ENCODE assay signal across 17 cellular contexts in genomic region chrX:15087747-15088146, GRCh38.
"Had no signal": no experiment of that assay in that cellular context is flagged by ENCODE, and none has a peak within 500 bp of the region (broad histone marks: within the 10 kb centered on the region; RNA-seq: fewer than 3 reads in every experiment).

No MANE protein-coding gene starts in this region.

- ATAC-seq: heart left ventricle; left lobe of liver; naive thymus-derived CD8-positive, alpha-beta T cell; psoas muscle; sciatic nerve had no signal

- H3K27ac ChIP-seq: heart left ventricle, neutrophil, psoas muscle had no signal

- H3K27ac Mint-ChIP-seq: naive thymus-derived CD8-positive, alpha-beta T cell had no signal

- FAIRE-seq: frontal cortex, islet of Langerhans had no signal

- H3K4me1 Mint-ChIP-seq: naive thymus-derived CD8-positive, alpha-beta T cell had no signal

- DNase-seq: effector memory CD4-positive, alpha-beta T cell; heart left ventricle; hypothalamus; kidney glomerular epithelial cell; mammary epithelial cell; naive thymus-derived CD8-positive, alpha-beta T cell; psoas muscle; retina; stimulated activated CD4-positive, alpha-beta T cell treated with anti-CD3 and anti-CD28 coated beads, Interleukin-2, amount 100 ng/mL, for 24 hours; stimulated activated CD4-positive, alpha-beta T cell treated with anti-CD3 and anti-CD28 coated beads, Interleukin-4, amount 100 ng/mL, for 4 hours; stimulated activated naive CD4-positive, alpha-beta T cell; trophoblast cell had no signal

- H3K36me3 ChIP-seq: heart left ventricle, neutrophil had no signal

- H3K27me3 ChIP-seq: neutrophil had no signal

- H3K4me3 Mint-ChIP-seq: naive thymus-derived CD8-positive, alpha-beta T cell had no signal

- H3K4me1 ChIP-seq: heart left ventricle, psoas muscle had no signal

- H3K9me3 ChIP-seq: heart left ventricle, neutrophil, psoas muscle had no signal

- H3K4me3 ChIP-seq: heart left ventricle, psoas muscle had no signal
